12 cellular contexts compared by ENCODE assay signal in genomic region chr22:40625281-40625680, GRCh38. TPM values are rescaled to one million over a fixed set of nuclear protein-coding genes. Genes with fewer than 3 reads are reported as not detected.
"Had no signal": no experiment of that assay in that cellular context is flagged by ENCODE, and none has a peak within 500 bp of the region (broad histone marks: within the 10 kb centered on the region; RNA-seq: fewer than 3 reads in every experiment).

No MANE protein-coding gene starts in this region.

RNA-seq across cellular contexts. Expression of gene MCHR1, which starts 54.0 kb away (rescaled TPM):
- total RNA-seq: activated B cell treated with CpG ODN at 0.5 μM for 24 hours; activated CD4-positive, alpha-beta memory T cell treated with anti-CD3 and anti-CD28 coated beads for 36 hours; activated CD4-positive, alpha-beta T cell treated with anti-CD3 and anti-CD28 coated beads, Interleukin-2, amount 10 ng/mL, durations not matched to agents 24 days and 14 days; activated CD8-positive, alpha-beta memory T cell treated with anti-CD3 and anti-CD28 coated beads for 36 hours; activated CD8-positive, alpha-beta T cell treated with anti-CD3 and anti-CD28 coated beads for 36 hours; activated naive CD8-positive, alpha-beta T cell treated with anti-CD3 and anti-CD28 coated beads, Interleukin-2, amount 10 ng/mL, durations not matched to agents 7 days and 5 days; activated T-cell treated with anti-CD3 and anti-CD28 coated beads, Interleukin-2, amount 50 U/mL, for 4 hours; activated T-cell treated with anti-CD3 and anti-CD28 coated beads, Interleukin-2, amount 50 U/mL, for 72 hours; activated T-helper 1 cell treated with anti-CD3 and anti-CD28 coated beads, Interleukin-12 subunit alpha, Interleukin-12 subunit beta, Interleukin-2, Interleukin-4 antibody, amounts not matched to agents 30 ng/mL and 10 ng/mL and 1 ng/mL, durations not matched to agents 14 hours and 24 hours and 36 hours; activated T-helper 2 cell treated with anti-CD3 and anti-CD28 coated beads, Interferon-gamma antibody, Interleukin-2, Interleukin-4, amounts not matched to agents 10 μg/mL and 5 μg/mL and 100 μg/mL, durations not matched to agents 14 hours and 24 hours and 36 hours; ascending aorta; bronchial epithelial cell had no signal
